18 cellular contexts compared by ENCODE assay signal in the genomic region with DNA sequence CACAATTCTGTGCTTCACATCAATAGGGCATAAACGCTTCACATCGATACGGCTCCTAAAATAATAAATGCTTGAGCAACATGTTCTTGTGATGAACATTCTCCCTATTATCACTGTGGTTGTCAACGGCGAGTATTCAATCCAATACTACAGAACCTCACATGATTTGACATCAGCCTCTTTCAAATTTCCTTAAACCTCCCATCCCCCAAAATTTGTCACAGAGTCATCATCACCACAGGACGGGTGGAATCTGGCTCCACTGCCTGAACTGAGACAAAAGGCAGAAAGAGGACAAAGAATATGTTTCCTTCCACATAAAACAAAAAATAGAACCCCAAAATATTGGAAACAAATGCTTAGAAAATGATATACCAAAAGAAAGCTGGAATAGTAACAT. TPM values are rescaled to one million over a fixed set of nuclear protein-coding genes. Genes with fewer than 3 reads are reported as not detected.
DNase-seq lines count a peak whose midpoint lies in the region; ATAC-seq lines count a peak whose summit lies in the region.
"Had no signal": no experiment of that assay in that cellular context is flagged by ENCODE, and none has a peak within 500 bp of the region (broad histone marks: within the 10 kb centered on the region; RNA-seq: fewer than 3 reads in every experiment).

No MANE protein-coding gene starts in this region.

- H3K36me3 Mint-ChIP-seq in activated CD4-positive, alpha-beta memory T cell treated with anti-CD3 and anti-CD28 coated beads, Interleukin-2, amount 10 ng/mL, durations not matched to agents 7 days and 5 days (ENCODE audit: low read depth), result peaks cover 60% of the 10 kb centered on the region
- H3K36me3 Mint-ChIP-seq in effector memory CD8-positive, alpha-beta T cell (ENCODE audit: insufficient read depth), result peaks cover 31% of the 10 kb centered on the region
- H3K36me3 Mint-ChIP-seq: stimulated activated memory B cell treated with anti-CD40 and anti-IgM and Interleukin-4, amounts not matched to agents 10 μg/mL and 1 μg/mL and 100 μg/mL, for 72 hours had no signal

- CTCF ChIA-PET in activated CD4-positive, alpha-beta memory T cell treated with anti-CD3 and anti-CD28 coated beads, Interleukin-2, amount 10 ng/mL, durations not matched to agents 7 days and 5 days (lab: Charles Lee), result interaction anchor here (1.0 to 2.1 kb wide), 5 partner anchors 14 to 74 kb away, joined by 3 to 6 read pairs (median 5); no protein-coding TSS in a partner anchor

- H3K27ac Mint-ChIP-seq in activated CD4-positive, alpha-beta memory T cell treated with anti-CD3 and anti-CD28 coated beads, Interleukin-2, amount 10 ng/mL, durations not matched to agents 7 days and 5 days, result peak overlapping the region; percentile 78
- H3K27ac Mint-ChIP-seq in effector memory CD8-positive, alpha-beta T cell, result peak overlapping the region; percentile 88 to 94
- peak overlapping the region; percentile 95 for H3K27ac Mint-ChIP-seq in stimulated activated naive CD8-positive, alpha-beta T cell treated with anti-CD3 and anti-CD28 coated beads, Interleukin-15, amount 100 ng/mL, for 72 hours
- H3K27ac Mint-ChIP-seq: stimulated activated memory B cell treated with anti-CD40 and anti-IgM and Interleukin-4, amounts not matched to agents 10 μg/mL and 1 μg/mL and 100 μg/mL, for 72 hours had no signal

- POLR2A ChIA-PET in activated CD4-positive, alpha-beta memory T cell treated with anti-CD3 and anti-CD28 coated beads, Interleukin-2, amount 10 ng/mL, durations not matched to agents 7 days and 5 days (lab: Charles Lee), result interaction anchor here (0.9 to 4.0 kb wide), 9 partner anchors 9 to 78 kb away, joined by 3 to 14 read pairs (median 4); no protein-coding TSS in a partner anchor

- H3K4me1 Mint-ChIP-seq in activated CD4-positive, alpha-beta memory T cell treated with anti-CD3 and anti-CD28 coated beads, Interleukin-2, amount 10 ng/mL, durations not matched to agents 7 days and 5 days, result peaks cover 52% of the 10 kb centered on the region
- H3K4me1 Mint-ChIP-seq in effector memory CD8-positive, alpha-beta T cell (ENCODE audit: low read depth in 2 of 2), result peaks cover 28 to 43% of the 10 kb centered on the region in 2 donors
- peaks cover 30% of the 10 kb centered on the region for H3K4me1 Mint-ChIP-seq in stimulated activated naive CD8-positive, alpha-beta T cell treated with anti-CD3 and anti-CD28 coated beads, Interleukin-15, amount 100 ng/mL, for 72 hours
- H3K4me1 Mint-ChIP-seq: stimulated activated memory B cell treated with anti-CD40 and anti-IgM and Interleukin-4, amounts not matched to agents 10 μg/mL and 1 μg/mL and 100 μg/mL, for 72 hours had no signal

- peak; percentile 31 for DNase-seq in activated naive CD4-positive, alpha-beta T cell treated with Interleukin-2 at 50 U/mL for 16 hours
- no peak for DNase-seq in activated naive CD4-positive, alpha-beta T cell (lab: John Stamatoyannopoulos, UW)
- no peak for DNase-seq in activated CD4-positive, alpha-beta memory T cell treated with anti-CD3 and anti-CD28 coated beads, Interleukin-2, amount 10 ng/mL, durations not matched to agents 7 days and 5 days
- DNase-seq in effector memory CD8-positive, alpha-beta T cell, result no peak
- DNase-seq in stimulated activated naive CD8-positive, alpha-beta T cell treated with anti-CD3 and anti-CD28 coated beads, Interleukin-15, amount 100 ng/mL, for 72 hours, result peak in 1 of 2 donors; percentile 31
- DNase-seq in NCI-H1694 treated with DMSO at 0.1 percent for 48 hours (lab: John Stamatoyannopoulos, UW) (no peak), middle frontal gyrus (ENCODE audit: extremely low spot score, low spot score) (no peak), NCI-H2081 treated with DMSO at 0.1 percent for 48 hours (lab: John Stamatoyannopoulos, UW) (no peak)
- DNase-seq: body of pancreas, Caco-2, H7, heart left ventricle, NCI-H2171, sigmoid colon had no signal

- ATAC-seq in effector memory CD8-positive, alpha-beta T cell (replicated peaks), result peak; percentile 50
- peak; percentile 71 for ATAC-seq in stimulated activated naive CD8-positive, alpha-beta T cell treated with anti-CD3 and anti-CD28 coated beads, Interleukin-15, amount 100 ng/mL, for 72 hours
- ATAC-seq: body of pancreas; GM12878; heart left ventricle; stimulated activated memory B cell treated with anti-CD40 and anti-IgM and Interleukin-4, amounts not matched to agents 10 μg/mL and 1 μg/mL and 100 μg/mL, for 72 hours had no signal

- H3K9me3 Mint-ChIP-seq in activated CD4-positive, alpha-beta memory T cell treated with anti-CD3 and anti-CD28 coated beads, Interleukin-2, amount 10 ng/mL, durations not matched to agents 7 days and 5 days, result peaks cover 9% of the 10 kb centered on the region
- no peaks in the 10 kb centered on the region for H3K9me3 Mint-ChIP-seq in effector memory CD8-positive, alpha-beta T cell
- H3K9me3 Mint-ChIP-seq in stimulated activated naive CD8-positive, alpha-beta T cell treated with anti-CD3 and anti-CD28 coated beads, Interleukin-15, amount 100 ng/mL, for 72 hours, result no peaks in the 10 kb centered on the region

- H3K4me3 Mint-ChIP-seq in activated CD4-positive, alpha-beta memory T cell treated with anti-CD3 and anti-CD28 coated beads, Interleukin-2, amount 10 ng/mL, durations not matched to agents 7 days and 5 days, result peak overlapping the region; percentile 61
- H3K4me3 Mint-ChIP-seq in effector memory CD8-positive, alpha-beta T cell, result peak overlapping the region; percentile 57 to 90
- peak overlapping the region; percentile 77 to 86 for H3K4me3 Mint-ChIP-seq in stimulated activated naive CD8-positive, alpha-beta T cell treated with anti-CD3 and anti-CD28 coated beads, Interleukin-15, amount 100 ng/mL, for 72 hours
- H3K4me3 Mint-ChIP-seq: stimulated activated memory B cell treated with anti-CD40 and anti-IgM and Interleukin-4, amounts not matched to agents 10 μg/mL and 1 μg/mL and 100 μg/mL, for 72 hours had no signal

- H3K27me3 Mint-ChIP-seq in activated CD4-positive, alpha-beta memory T cell treated with anti-CD3 and anti-CD28 coated beads, Interleukin-2, amount 10 ng/mL, durations not matched to agents 7 days and 5 days, result no peaks in the 10 kb centered on the region
- H3K27me3 Mint-ChIP-seq in effector memory CD8-positive, alpha-beta T cell, result no peaks in the 10 kb centered on the region
- H3K27me3 Mint-ChIP-seq in stimulated activated naive CD8-positive, alpha-beta T cell treated with anti-CD3 and anti-CD28 coated beads, Interleukin-15, amount 100 ng/mL, for 72 hours, result no peaks in the 10 kb centered on the region
- H3K27me3 Mint-ChIP-seq: stimulated activated memory B cell treated with anti-CD40 and anti-IgM and Interleukin-4, amounts not matched to agents 10 μg/mL and 1 μg/mL and 100 μg/mL, for 72 hours had no signal

RNA-seq across cellular contexts. Expression of gene THEMIS, which starts 7.3 kb away (rescaled TPM):
- total RNA-seq in activated CD4-positive, alpha-beta memory T cell treated with anti-CD3 and anti-CD28 coated beads, Interleukin-2, amount 10 ng/mL, durations not matched to agents 7 days and 5 days, result 10 to 100 TPM; 65.6 to 68.2 TPM
- total RNA-seq: Caco-2, dermis microvascular lymphatic vessel endothelial cell, H7, RPMI7951 had no signal
